ENCODE assay signal across 29 cellular contexts in genomic region chr7:27526991-27527722, GRCh38.
DNase-seq lines count a peak whose midpoint lies in the region; ATAC-seq and TF ChIP-seq lines count a peak whose summit lies in the region.
"Had no signal": no experiment of that assay in that cellular context is flagged by ENCODE, and none has a peak within 500 bp of the region (broad histone marks: within the 10 kb centered on the region; RNA-seq: fewer than 3 reads in every experiment).

No MANE protein-coding gene starts in this region.

- CTCF ChIA-PET in Caco-2 (lab: Charles Lee), result interaction anchor here (0.6 to 1.1 kb wide), 2 partner anchors 14 to 79 kb away, joined by 4 to 6 read pairs; no protein-coding TSS in a partner anchor

- no peaks in the 10 kb centered on the region for H3K9me3 Mint-ChIP-seq in Caco-2 (ENCODE audit: unreplicated experiment)
- H3K9me3 Mint-ChIP-seq: activated naive CD4-positive, alpha-beta T cell treated with anti-CD3 and anti-CD28 coated beads, Interleukin-2, amount 10 ng/mL, durations not matched to agents 7 days and 5 days; stimulated activated memory B cell treated with anti-CD40 and anti-IgM and Interleukin-4, amounts not matched to agents 10 μg/mL and 1 μg/mL and 100 μg/mL, for 72 hours had no signal

- TF ChIP-seq CTCF in Caco-2 (IDR thresholded peaks at IDR 0.05; ENCODE audit: insufficient read depth in 1 of 2, low read depth in 1 of 2, low read length in 1 of 2, severe bottlenecking in 1 of 2, unreplicated experiment in 1 of 2) (no peak), fibroblast of mammary gland (conservative IDR thresholded peaks at IDR 0.05; ENCODE audit: control insufficient read depth, insufficient read depth, low read depth, low read length) (no peak), omental fat pad (IDR thresholded peaks at IDR 0.05) (no peak)

- H3K4me3 ChIP-seq in Caco-2 (ENCODE audit: low read depth, low read length), result no peak overlapping the region
- no peak overlapping the region for H3K4me3 ChIP-seq in fibroblast of mammary gland (ENCODE audit: control insufficient read depth, low read depth, low read length)
- H3K4me3 ChIP-seq: BLaER1, breast epithelium had no signal

- BruUV-seq in Caco-2 (replicated peaks; lab: Mats Ljungman, UMichigan), result no TSS peak

- peak overlapping the region; percentile 73 for H3K27ac Mint-ChIP-seq in Caco-2 (ENCODE audit: unreplicated experiment)
- H3K27ac Mint-ChIP-seq: activated CD4-positive, alpha-beta T cell treated with anti-CD3 and anti-CD28 coated beads for 36 hours; activated CD8-positive, alpha-beta T cell treated with anti-CD3 and anti-CD28 coated beads, Interleukin-2, amount 10 ng/mL, durations not matched to agents 7 days and 5 days; activated naive CD4-positive, alpha-beta T cell treated with anti-CD3 and anti-CD28 coated beads, Interleukin-2, amount 10 ng/mL, durations not matched to agents 7 days and 5 days; naive thymus-derived CD8-positive, alpha-beta T cell; stimulated activated memory B cell treated with anti-CD40 and anti-IgM and Interleukin-4, amounts not matched to agents 10 μg/mL and 1 μg/mL and 100 μg/mL, for 72 hours; type B pancreatic cell had no signal

- ATAC-seq in omental fat pad (ENCODE audit: low FRiP score) (peak; percentile 41), HG03520 (IDR thresholded peaks at IDR 0.05; ENCODE audit: unreplicated experiment) (no peak), GM18519 (IDR thresholded peaks at IDR 0.05; ENCODE audit: low FRiP score, unreplicated experiment) (no peak)
- ATAC-seq: activated CD4-positive, alpha-beta T cell treated with anti-CD3 and anti-CD28 coated beads for 36 hours; activated CD8-positive, alpha-beta T cell treated with anti-CD3 and anti-CD28 coated beads, Interleukin-2, amount 10 ng/mL, durations not matched to agents 7 days and 5 days; HepG2; naive thymus-derived CD8-positive, alpha-beta T cell; PC-3; SK-N-SH treated with all-trans-retinoic acid at 6 μM for 48 hours; stimulated activated memory B cell treated with anti-CD40 and anti-IgM and Interleukin-4, amounts not matched to agents 10 μg/mL and 1 μg/mL and 100 μg/mL, for 72 hours had no signal

- POLR2A ChIA-PET in Caco-2 (lab: Charles Lee), result no interaction called here

- DNase-seq in Caco-2 (peak; percentile 57 to 59), LHCN-M2 (ENCODE audit: low read depth) (peak; percentile 18), fibroblast of mammary gland (ENCODE audit: low read depth) (peak; percentile 28), omental fat pad (ENCODE audit: low spot score) (no peak), NCI-H1417 (lab: John Stamatoyannopoulos, UW) (no peak), NCI-H345 (lab: John Stamatoyannopoulos, UW) (no peak)
- DNase-seq: ACHN; activated CD4-positive, alpha-beta T cell treated with anti-CD3 and anti-CD28 coated beads for 36 hours; activated CD8-positive, alpha-beta T cell treated with anti-CD3 and anti-CD28 coated beads, Interleukin-2, amount 10 ng/mL, durations not matched to agents 7 days and 5 days; activated naive CD4-positive, alpha-beta T cell treated with anti-CD3 and anti-CD28 coated beads, Interleukin-2, amount 10 ng/mL, durations not matched to agents 7 days and 5 days; amygdala; DMS53; GDM1; Karpas-422; kidney glomerular epithelial cell; naive thymus-derived CD8-positive, alpha-beta T cell; NCI-H1436; NCI-H2081 treated with DMSO at 0.1 percent for 48 hours; NCI-H446; NK-92 treated with Interleukin-12 subunit alpha and Interleukin-12 subunit beta, amount 100 ng/mL, for 24 hours; PC-3 had no signal

- peaks cover 36% of the 10 kb centered on the region for H3K4me1 ChIP-seq in Caco-2
- H3K4me1 ChIP-seq: BLaER1, breast epithelium had no signal

- no peaks in the 10 kb centered on the region for H3K27me3 Mint-ChIP-seq in Caco-2 (ENCODE audit: insufficient read depth, unreplicated experiment)
- H3K27me3 Mint-ChIP-seq: activated CD4-positive, alpha-beta T cell treated with anti-CD3 and anti-CD28 coated beads for 36 hours; activated naive CD4-positive, alpha-beta T cell treated with anti-CD3 and anti-CD28 coated beads, Interleukin-2, amount 10 ng/mL, durations not matched to agents 7 days and 5 days; naive thymus-derived CD8-positive, alpha-beta T cell; stimulated activated memory B cell treated with anti-CD40 and anti-IgM and Interleukin-4, amounts not matched to agents 10 μg/mL and 1 μg/mL and 100 μg/mL, for 72 hours; type B pancreatic cell had no signal

- peak overlapping the region; percentile 25 for H3K4me3 Mint-ChIP-seq in Caco-2 (ENCODE audit: unreplicated experiment)
- H3K4me3 Mint-ChIP-seq: activated CD4-positive, alpha-beta T cell treated with anti-CD3 and anti-CD28 coated beads for 36 hours; activated CD8-positive, alpha-beta T cell treated with anti-CD3 and anti-CD28 coated beads, Interleukin-2, amount 10 ng/mL, durations not matched to agents 7 days and 5 days; activated naive CD4-positive, alpha-beta T cell treated with anti-CD3 and anti-CD28 coated beads, Interleukin-2, amount 10 ng/mL, durations not matched to agents 7 days and 5 days; naive thymus-derived CD8-positive, alpha-beta T cell; stimulated activated memory B cell treated with anti-CD40 and anti-IgM and Interleukin-4, amounts not matched to agents 10 μg/mL and 1 μg/mL and 100 μg/mL, for 72 hours; type B pancreatic cell had no signal

- no peaks in the 10 kb centered on the region for H3K27me3 ChIP-seq in Caco-2 (replicated peaks; ENCODE audit: control insufficient read depth, insufficient read depth, low read length)
- H3K27me3 ChIP-seq: BLaER1, breast epithelium had no signal

- no peaks in the 10 kb centered on the region for H3K9me3 ChIP-seq in Caco-2
- H3K9me3 ChIP-seq: breast epithelium had no signal

- no peaks in the 10 kb centered on the region; the same call in 1 of the 2 replicates for H3K36me3 ChIP-seq in Caco-2 (ENCODE audit: control insufficient read depth, insufficient read depth, low read length)

- peaks cover 20% of the 10 kb centered on the region for H3K4me1 Mint-ChIP-seq in Caco-2 (ENCODE audit: low read depth, unreplicated experiment)
- H3K4me1 Mint-ChIP-seq: activated CD4-positive, alpha-beta T cell treated with anti-CD3 and anti-CD28 coated beads for 36 hours; activated naive CD4-positive, alpha-beta T cell treated with anti-CD3 and anti-CD28 coated beads, Interleukin-2, amount 10 ng/mL, durations not matched to agents 7 days and 5 days; naive thymus-derived CD8-positive, alpha-beta T cell; stimulated activated memory B cell treated with anti-CD40 and anti-IgM and Interleukin-4, amounts not matched to agents 10 μg/mL and 1 μg/mL and 100 μg/mL, for 72 hours had no signal

- H3K36me3 Mint-ChIP-seq in Caco-2 (ENCODE audit: insufficient read depth, unreplicated experiment), result peaks cover 14% of the 10 kb centered on the region

- intact Hi-C loops in Caco-2 (cut with micrococcal nuclease; ENCODE audit: unreplicated experiment), result no loop called here

Comparison
In these comparisons a context has a peak if more than half of its experiments do, and no peak if none do; other contexts are left out.
1. DNase-seq: peak in Caco-2 (2 of 2), LHCN-M2 (single experiment) and fibroblast of mammary gland (single experiment); none in omental fat pad (single experiment), NCI-H1417 (0 of 3) and NCI-H345 (single experiment).